8 cellular contexts compared by ENCODE assay signal in the genomic region with DNA sequence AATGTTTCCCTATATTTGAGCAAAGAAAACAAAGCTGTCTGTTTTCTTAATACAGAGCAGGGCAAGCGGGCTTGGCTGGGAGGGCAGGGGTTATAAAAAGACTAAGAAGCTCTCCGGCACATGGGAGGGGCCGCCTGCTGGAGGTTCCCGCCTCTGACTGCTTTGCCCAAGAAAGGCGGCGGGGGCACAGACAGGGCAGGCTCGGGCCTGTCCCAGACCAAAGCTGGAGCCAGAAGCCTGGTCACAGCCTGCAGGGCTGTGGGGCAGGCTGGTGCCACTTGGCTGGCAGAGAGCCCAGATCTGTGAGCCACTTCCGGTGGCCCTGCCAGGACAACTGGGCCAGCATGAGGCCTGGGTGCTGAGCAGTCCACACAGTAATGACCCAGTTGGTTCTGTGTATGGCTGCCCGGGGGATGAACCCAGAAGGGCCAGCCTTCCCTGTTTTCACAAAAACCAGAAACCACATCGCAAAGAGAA.
A peak's percentile ranks its signal among the peaks of the same experiment; 100 is the strongest.
DNase-seq lines count a peak whose midpoint lies in the region; ATAC-seq, FAIRE-seq and TF ChIP-seq lines count a peak whose summit lies in the region.

No MANE protein-coding gene starts in this region.

- H3K4me1 ChIP-seq in mammary epithelial cell (ENCODE audit: insufficient read depth, low read length): peaks cover 37% of the 10 kb centered on the region
- H3K4me1 ChIP-seq in small intestine (ENCODE audit: control insufficient read depth in 2 of 2, insufficient read depth in 1 of 2, low read depth in 1 of 2, low read length in 1 of 2): peaks cover 0 to 2% of the 10 kb centered on the region in 2 donors

- POLR2A ChIA-PET in CD4-positive, alpha-beta T cell (lab: Charles Lee): no interaction called here

- H3K9ac ChIP-seq in mammary epithelial cell (ENCODE audit: insufficient read depth, low read length): peak overlapping the region; percentile 9

- H3K79me2 ChIP-seq in mammary epithelial cell (ENCODE audit: insufficient read depth, low read length): no peaks in the 10 kb centered on the region

- no peak for DNase-seq in CD4-positive, alpha-beta T cell
- peak; percentile 98 for DNase-seq in HT-29 (ENCODE audit: low spot score)
- peak; percentile 64 to 65 for DNase-seq in NOMO-1 (lab: John Stamatoyannopoulos, UW; ENCODE audit: unreplicated experiment in 2 of 2)
- DNase-seq in mammary epithelial cell: peak; percentile 96
- DNase-seq in islet precursor cell: peak; percentile 82
- DNase-seq in small intestine: peak; percentile 68

- H3K9me3 Mint-ChIP-seq in CD4-positive, alpha-beta T cell: no peaks in the 10 kb centered on the region

- CTCF ChIA-PET in CD4-positive, alpha-beta T cell (lab: Charles Lee): no interaction called here
- CTCF ChIA-PET in mammary epithelial cell (lab: Charles Lee; ENCODE audit: low non-redundant PET): no interaction called here

- H3K9me3 ChIP-seq in CD4-positive, alpha-beta T cell (ENCODE audit: control insufficient read depth, low read length): no peaks in the 10 kb centered on the region
- H3K9me3 ChIP-seq in mammary epithelial cell (replicated peaks; ENCODE audit: insufficient read depth, low read length) (no peaks in the 10 kb centered on the region), small intestine (ENCODE audit: control insufficient read depth, low read depth) (no peaks in the 10 kb centered on the region)

- WGBS in mammary epithelial cell (ENCODE audit: low coverage, missing lambda C conversion rate): 2% methylated on average over 10 of the region's 10 CpGs
- WGBS in small intestine, 3 donors: 12 to 19% (median 18%) methylated on average over 10 of the region's 10 CpGs

- no peaks in the 10 kb centered on the region for H3K36me3 Mint-ChIP-seq in CD4-positive, alpha-beta T cell (ENCODE audit: low read depth)

- H3K4me1 Mint-ChIP-seq in CD4-positive, alpha-beta T cell (ENCODE audit: low read depth): peaks cover 31% of the 10 kb centered on the region

- no peak for FAIRE-seq in small intestine (lab: Jason Lieb, UNC)

- no peak overlapping the region for H3K4me3 ChIP-seq in mammary epithelial cell (replicated peaks in 1 of 3; ENCODE audit: insufficient read depth in 1 of 3, low read depth in 2 of 3, low read length in 3 of 3)
- no peak overlapping the region for H3K4me3 ChIP-seq in small intestine (ENCODE audit: low read depth in 1 of 2, low read length in 2 of 2)

- H3K27ac Mint-ChIP-seq in CD4-positive, alpha-beta T cell: peak overlapping the region; percentile 59

- H3K36me3 ChIP-seq in mammary epithelial cell (ENCODE audit: insufficient read depth, low read length) (no peaks in the 10 kb centered on the region), small intestine (ENCODE audit: control insufficient read depth in 2 of 2, insufficient read depth in 2 of 2, low read length in 2 of 2) (no peaks in the 10 kb centered on the region)

- dilution Hi-C loops in mammary epithelial cell (cut with HindIII; ENCODE audit: low sequenced_read_pairs): no loop called here

- ATAC-seq in CD4-positive, alpha-beta T cell (ENCODE audit: poor library complexity): peak; percentile 13
- ATAC-seq in GM18873 (IDR thresholded peaks at IDR 0.05; ENCODE audit: low FRiP score, unreplicated experiment) (no peak), HG03097 (IDR thresholded peaks at IDR 0.05; ENCODE audit: low FRiP score, unreplicated experiment) (no peak)

- H3K4me3 Mint-ChIP-seq in CD4-positive, alpha-beta T cell: no peak overlapping the region

- no peak for TF ChIP-seq CTCF in CD4-positive, alpha-beta T cell (IDR thresholded peaks at IDR 0.05)
- TF ChIP-seq CTCF in mammary epithelial cell (conservative IDR thresholded peaks at IDR 0.05 in 1 of 2, IDR thresholded peaks at IDR 0.05 in 1 of 2; ENCODE audit: extremely low read depth in 1 of 2, insufficient read depth in 1 of 2, low read depth in 1 of 2, low read length in 2 of 2): peak in 1 of 2 donors; percentile 25

- in situ Hi-C loops in mammary epithelial cell (cut with MboI; ENCODE audit: low sequenced_read_pairs in 2 of 2): no loop called here

- no peaks in the 10 kb centered on the region for H4K20me1 ChIP-seq in mammary epithelial cell (ENCODE audit: insufficient read depth, low read length)

- no peaks in the 10 kb centered on the region for H3K27me3 ChIP-seq in CD4-positive, alpha-beta T cell (ENCODE audit: control insufficient read depth, insufficient read depth, low read length)
- H3K27me3 ChIP-seq in mammary epithelial cell (ENCODE audit: insufficient read depth, low read length) (no peaks in the 10 kb centered on the region), small intestine (ENCODE audit: control insufficient read depth in 2 of 2, insufficient read depth in 2 of 2, low read length in 2 of 2) (no peaks in the 10 kb centered on the region)

- no peak overlapping the region for H3K27ac ChIP-seq in CD4-positive, alpha-beta T cell (ENCODE audit: low read depth, low read length)
- H3K27ac ChIP-seq in mammary epithelial cell (ENCODE audit: insufficient read depth, low read depth, low read length): peak overlapping the region; percentile 64
- peak overlapping the region in 1 of 2 donors; percentile 81 for H3K27ac ChIP-seq in small intestine (ENCODE audit: low read depth in 1 of 2, low read length in 1 of 2)

- H2AFZ ChIP-seq in mammary epithelial cell (ENCODE audit: low read depth, low read length): peak overlapping the region; percentile 55

- peak overlapping the region; percentile 53 for H3K4me2 ChIP-seq in mammary epithelial cell (ENCODE audit: insufficient read depth, low read depth, low read length)

- H3K27me3 Mint-ChIP-seq in CD4-positive, alpha-beta T cell: no peaks in the 10 kb centered on the region

- no TSS peak for BruUV-seq in mammary epithelial cell (replicated peaks; lab: Mats Ljungman, UMichigan)

- intact Hi-C loops in CD4-positive, alpha-beta T cell (cut with DNase I, micrococcal nuclease): no loop called here
- intact Hi-C loops in mammary epithelial cell (cut with micrococcal nuclease): no loop called here

Comparison
In these comparisons a context has a peak if more than half of its experiments do, and no peak if none do; other contexts are left out.
1. DNase-seq: peak in HT-29 (single experiment), NOMO-1 (2 of 2), mammary epithelial cell (single experiment), islet precursor cell (single experiment) and small intestine (single experiment); none in CD4-positive, alpha-beta T cell (0 of 10).